8 cellular contexts compared by ENCODE assay signal in genomic region chr11:9264381-9265210, GRCh38. TPM values are rescaled to one million over a fixed set of nuclear protein-coding genes. Genes with fewer than 3 reads are reported as not detected.
DNase-seq lines count a peak whose midpoint lies in the region; ATAC-seq and TF ChIP-seq lines count a peak whose summit lies in the region.

No MANE protein-coding gene starts in this region.

- TF ChIP-seq CTCF in AG09319 (IDR thresholded peaks at IDR 0.05; ENCODE audit: low read depth, low read length) = no peak
- TF ChIP-seq CTCF in body of pancreas (IDR thresholded peaks at IDR 0.05) = no peak

- H3K27ac ChIP-seq in body of pancreas (peak overlapping the region; percentile 95 to 99 (median 97)), iPS DF 6.9 (ENCODE audit: low read length) (no peak overlapping the region)

- H3K4me1 ChIP-seq in body of pancreas = peaks cover 28% of the 10 kb centered on the region
- no peaks in the 10 kb centered on the region for H3K4me1 ChIP-seq in iPS DF 6.9 (ENCODE audit: control insufficient read depth, insufficient read depth, low read length)

- H3K36me3 ChIP-seq in body of pancreas (replicated peaks in 1 of 2; ENCODE audit: insufficient read depth in 1 of 2, low read depth in 2 of 2) = no peaks in the 10 kb centered on the region
- no peaks in the 10 kb centered on the region for H3K36me3 ChIP-seq in iPS DF 6.9 (ENCODE audit: control insufficient read depth, insufficient read depth, low read length)

- peak; percentile 9 for ATAC-seq in GM19035 (IDR thresholded peaks at IDR 0.05; ENCODE audit: unreplicated experiment)
- ATAC-seq in HG03439 (IDR thresholded peaks at IDR 0.05; ENCODE audit: unreplicated experiment) = peak; percentile 9
- ATAC-seq in body of pancreas = peak; percentile 49

- H3K27me3 ChIP-seq in body of pancreas = no peaks in the 10 kb centered on the region
- no peaks in the 10 kb centered on the region for H3K27me3 ChIP-seq in iPS DF 6.9 (ENCODE audit: control insufficient read depth, insufficient read depth, low read length)

- intact Hi-C loops in body of pancreas (cut with DNase I) = no loop called here

- H3K4me3 ChIP-seq in body of pancreas (peak overlapping the region; percentile 83 to 90), iPS DF 6.9 (ENCODE audit: low read length) (peak overlapping the region; percentile 64)

- peak; percentile 7 to 53 (median 40) for TF ChIP-seq POLR2A in body of pancreas (IDR thresholded peaks at IDR 0.05)

- H3K9me3 ChIP-seq in body of pancreas (no peaks in the 10 kb centered on the region), iPS DF 6.9 (ENCODE audit: control insufficient read depth, insufficient read depth, low read length) (no peaks in the 10 kb centered on the region)

- peak; percentile 51 for DNase-seq in AG09319 (ENCODE audit: extremely low read depth, low read depth)
- peak; percentile 85 for DNase-seq in SKM-1 (lab: John Stamatoyannopoulos, UW; ENCODE audit: unreplicated experiment)
- peak; percentile 37 to 76 (median 44) for DNase-seq in body of pancreas
- no peak for DNase-seq in iPS DF 6.9 (ENCODE audit: low read depth, low spot score)
- peak; percentile 58 for DNase-seq in renal cortical epithelial cell (ENCODE audit: low read depth)
- no peak for DNase-seq in cerebellum (ENCODE audit: low spot score)

- WGBS in body of pancreas, 2 donors = 0% methylated on average over 13 to 64 of the region's 75 CpGs
- no CpG with 5 or more reads among the region's 75 CpGs for WGBS in iPS DF 6.9 (ENCODE audit: insufficient coverage, insufficient read length)

RNA-seq across cellular contexts. Expression of gene DENND5A, which starts 0.6 kb away (rescaled TPM):
- total RNA-seq in body of pancreas (10 to 100 TPM; 22.1 to 31.3 TPM), renal cortical epithelial cell (216 and 218 TPM in 2 replicates), cerebellum (169 TPM)

RNA-seq across cellular contexts. Expression of gene TMEM41B, which starts 49.8 kb away (rescaled TPM):
- total RNA-seq in body of pancreas (10 to 100 TPM; 25.4 to 35.9 TPM), renal cortical epithelial cell (32.6 and 81.1 TPM in 2 replicates), cerebellum (35.9 TPM)

Comparison
In these comparisons a context has a peak if more than half of its experiments do, and no peak if none do; other contexts are left out.
1. DNase-seq: peak in AG09319 (single experiment), SKM-1 (single experiment), body of pancreas (4 of 4) and renal cortical epithelial cell (single experiment); none in iPS DF 6.9 (single experiment) and cerebellum (single experiment).
2. Peak in every context shown above with its lines, with median percentiles within 50 percentile points of each other: ATAC-seq.